ENCODE assay signal across 7 cellular contexts in genomic region chr2:28394331-28394877, GRCh38. TPM values are rescaled to one million over a fixed set of nuclear protein-coding genes. Genes with fewer than 3 reads are reported as not detected.
A peak's percentile ranks its signal among the peaks of the same experiment; 100 is the strongest.
DNase-seq lines count a peak whose midpoint lies in the region; TF ChIP-seq lines count a peak whose summit lies in the region.

No MANE protein-coding gene starts in this region.

- H3K9me3 ChIP-seq in SJCRH30 (replicated peaks): no peaks in the 10 kb centered on the region

- peak overlapping the region; percentile 68; the same call in 1 of the 2 replicates for H3K27ac ChIP-seq in SJCRH30

- H3K4me1 ChIP-seq in SJCRH30: peaks cover 24% of the 10 kb centered on the region

- no peaks in the 10 kb centered on the region for H3K9me3 Mint-ChIP-seq in progenitor cell of endocrine pancreas (ENCODE audit: low read depth)

- H3K36me3 Mint-ChIP-seq in progenitor cell of endocrine pancreas (ENCODE audit: insufficient read depth): no peaks in the 10 kb centered on the region

- H3K27me3 Mint-ChIP-seq in progenitor cell of endocrine pancreas: peaks cover 7% of the 10 kb centered on the region

- peak overlapping the region; percentile 91 for H3K27ac Mint-ChIP-seq in progenitor cell of endocrine pancreas

- H3K4me3 ChIP-seq in SJCRH30 (peak overlapping the region; percentile 75), foreskin fibroblast (ENCODE audit: low read depth in 1 of 2, low read length in 2 of 2) (peak overlapping the region; percentile 85 to 95)

- H3K4me3 Mint-ChIP-seq in progenitor cell of endocrine pancreas (ENCODE audit: low read depth): no peak overlapping the region

- TF ChIP-seq CTCF in foreskin fibroblast (IDR thresholded peaks at IDR 0.05; ENCODE audit: low read depth, low read length) (no peak), progenitor cell of endocrine pancreas (IDR thresholded peaks at IDR 0.05; ENCODE audit: unreplicated experiment) (no peak)

- no peaks in the 10 kb centered on the region for H3K27me3 ChIP-seq in SJCRH30

- H3K4me1 Mint-ChIP-seq in progenitor cell of endocrine pancreas (ENCODE audit: low read depth): peaks cover 16% of the 10 kb centered on the region

- peak; percentile 37 for DNase-seq in H4 (ENCODE audit: low spot score)
- DNase-seq in SJCRH30: peak; percentile 45 to 46
- DNase-seq in foreskin fibroblast: peak; percentile 42 to 73
- DNase-seq in progenitor cell of endocrine pancreas (ENCODE audit: low spot score, unreplicated experiment): no peak
- no peak for DNase-seq in germinal center (ENCODE audit: low spot score)
- no peak for DNase-seq in NCI-H1694 treated with DMSO at 0.1 percent for 48 hours (lab: John Stamatoyannopoulos, UW)
- DNase-seq in NCI-H1436 treated with DMSO at 0.1 percent for 48 hours (lab: John Stamatoyannopoulos, UW): no peak

- H3K36me3 ChIP-seq in SJCRH30: peaks cover 4% of the 10 kb centered on the region

RNA-seq across cellular contexts. Expression of gene FOSL2, which starts 1.7 kb away (rescaled TPM):
- 11.1 and 13.2 TPM in 2 replicates for total RNA-seq in H4 (2014; rRNA removed; shearing (Covaris generic))
- 30.0 and 30.7 TPM in 2 replicates for total RNA-seq in SJCRH30 (2014; rRNA removed; shearing (Covaris generic))
- total RNA-seq in progenitor cell of endocrine pancreas: 38.4 and 42.5 TPM in 2 replicates

Comparison
In these comparisons a context has a peak if more than half of its experiments do, and no peak if none do; other contexts are left out.
1. DNase-seq: peak in H4 (single experiment), SJCRH30 (2 of 2) and foreskin fibroblast (2 of 2); none in progenitor cell of endocrine pancreas (single experiment), germinal center (single experiment), NCI-H1694 treated with DMSO at 0.1 percent for 48 hours (single experiment) and NCI-H1436 treated with DMSO at 0.1 percent for 48 hours (single experiment).